In genomic region chr9:132670359-132670815, GRCh38 we compare ENCODE assay signal across 8 cellular contexts. TPM values are rescaled to one million over a fixed set of nuclear protein-coding genes. Genes with fewer than 3 reads are reported as not detected.
DNase-seq lines count a peak whose midpoint lies in the region; ATAC-seq and TF ChIP-seq lines count a peak whose summit lies in the region.

Gene GTF3C4 (plus strand): TSS chr9:132670464. CDS start chr9:132670599, 135 bp downstream.

- no CpG with 5 or more reads among the region's 52 CpGs for WGBS in gastroesophageal sphincter (ENCODE audit: low coverage in 1 of 2), 2 donors
- WGBS in suprapubic skin = 0% methylated on average over 1 of the region's 52 CpGs

- H3K27ac ChIP-seq in gastroesophageal sphincter = peak within 1 kb of the TSS; percentile 80 to 99 (median 96)
- H3K27ac ChIP-seq in suprapubic skin = peak within 1 kb of the TSS; percentile 99

- DNase-seq in COR-L47 (lab: John Stamatoyannopoulos, UW) (peak; percentile 73), HUDEP-2 (lab: John Stamatoyannopoulos, UW; ENCODE audit: unreplicated experiment in 76 of 76) (peak in 67 of 76 experiments; percentile 20 to 89 (median 65)), RPMI7951 (ENCODE audit: low read depth) (no peak), nucleus accumbens (lab: John Stamatoyannopoulos, UW) (peak in 51 of 56 donors; percentile 44 to 92 (median 78)), suprapubic skin (ENCODE audit: low spot score in 2 of 2) (peak; percentile 91 to 93)
- DNase-seq in activated gamma-delta T cell treated with anti-CD3 and anti-CD28 coated beads, Interleukin-2, amount 50 U/mL, for 16 hours (ENCODE audit: low read depth) = peak; percentile 81

- H3K9me3 ChIP-seq in gastroesophageal sphincter (no peaks in the 10 kb centered on the region), suprapubic skin (no peaks in the 10 kb centered on the region)

- peaks cover 0 to 55% (median 24%) of the 10 kb centered on the region in 3 donors for H3K4me1 ChIP-seq in gastroesophageal sphincter
- H3K4me1 ChIP-seq in suprapubic skin = peaks cover 53% of the 10 kb centered on the region

- H3K4me3 ChIP-seq in gastroesophageal sphincter (peak within 1 kb of the TSS; percentile 66 to 97), suprapubic skin (peak within 1 kb of the TSS; percentile 85)

- no peaks in the 10 kb centered on the region for H3K27me3 ChIP-seq in gastroesophageal sphincter
- no peaks in the 10 kb centered on the region for H3K27me3 ChIP-seq in suprapubic skin

- TF ChIP-seq CTCF in gastroesophageal sphincter (IDR thresholded peaks at IDR 0.05) (peak in 3 of 4 experiments; percentile 12 to 27 (median 22)), suprapubic skin (IDR thresholded peaks at IDR 0.05) (no peak)

- ATAC-seq in GM21390 (IDR thresholded peaks at IDR 0.05; ENCODE audit: unreplicated experiment) = peak; percentile 49
- peak; percentile 87 for ATAC-seq in gastroesophageal sphincter

- no peak for TF ChIP-seq EP300 in gastroesophageal sphincter (IDR thresholded peaks at IDR 0.05)
- no peak for TF ChIP-seq EP300 in suprapubic skin (IDR thresholded peaks at IDR 0.05)

- TF ChIP-seq POLR2A in gastroesophageal sphincter (IDR thresholded peaks at IDR 0.05) = peak in 1 of 2 donors; percentile 5
- no peak for TF ChIP-seq POLR2A in suprapubic skin (IDR thresholded peaks at IDR 0.05)

- no peaks in the 10 kb centered on the region for H3K36me3 ChIP-seq in gastroesophageal sphincter
- H3K36me3 ChIP-seq in suprapubic skin = no peaks in the 10 kb centered on the region

RNA-seq across cellular contexts. Expression of gene GTF3C4, which starts in this region (rescaled TPM):
- 10.8 and 11.5 TPM in 2 replicates for total RNA-seq in RPMI7951 (2014; rRNA removed; shearing (Covaris generic))
- total RNA-seq in gastroesophageal sphincter = 10 to 100 TPM; 11.4 to 15.4 (median 12.7) TPM
- 10 to 100 TPM; 16.6 to 25.9 (median 24.1) TPM for total RNA-seq in suprapubic skin

Comparison
In these comparisons a context has a peak if more than half of its experiments do, and no peak if none do; other contexts are left out.
1. CTCF ChIP-seq: peak in gastroesophageal sphincter (3 of 4); none in suprapubic skin (0 of 2).